ENCODE assay signal across 12 cellular contexts in genomic region chr12:6771091-6771495, GRCh38. TPM values are rescaled to one million over a fixed set of nuclear protein-coding genes. Genes with fewer than 3 reads are reported as not detected.
A peak's percentile ranks its signal among the peaks of the same experiment; 100 is the strongest.
DNase-seq lines count a peak whose midpoint lies in the region; ATAC-seq, FAIRE-seq and TF ChIP-seq lines count a peak whose summit lies in the region.
"Had no signal": no experiment of that assay in that cellular context is flagged by ENCODE, and none has a peak within 500 bp of the region (broad histone marks: within the 10 kb centered on the region; RNA-seq: fewer than 3 reads in every experiment).

No MANE protein-coding gene starts in this region.

- TF ChIP-seq EP300 in upper lobe of left lung (IDR thresholded peaks at IDR 0.05) = no peak

- H3K9ac ChIP-seq in iPS-20b (ENCODE audit: low read depth, low read length) = 0 out of 2 replicates have a peak overlapping the region, but pooled peaks have one; percentile 32

- peak overlapping the region; percentile 89 for H3K4me3 Mint-ChIP-seq in activated CD8-positive, alpha-beta T cell treated with anti-CD3 and anti-CD28 coated beads for 36 hours

- FAIRE-seq in small intestine (lab: Jason Lieb, UNC) = no peak
- FAIRE-seq: colon had no signal

- no peak for TF ChIP-seq POLR2A in upper lobe of left lung (IDR thresholded peaks at IDR 0.05)

- H3K9me3 Mint-ChIP-seq in activated naive CD4-positive, alpha-beta T cell treated with anti-CD3 and anti-CD28 coated beads, Interleukin-2, amount 50 U/mL, for 72 hours = no peaks in the 10 kb centered on the region
- H3K9me3 Mint-ChIP-seq in activated CD8-positive, alpha-beta T cell treated with anti-CD3 and anti-CD28 coated beads for 36 hours = no peaks in the 10 kb centered on the region

- H3K4me1 Mint-ChIP-seq in activated CD8-positive, alpha-beta T cell treated with anti-CD3 and anti-CD28 coated beads for 36 hours (ENCODE audit: low read depth) = peaks cover 52% of the 10 kb centered on the region

- H3K4me3 ChIP-seq in iPS-20b (ENCODE audit: low read length) (no peak overlapping the region), upper lobe of left lung (no peak overlapping the region), small intestine (ENCODE audit: low read depth in 1 of 2, low read length in 2 of 2) (no peak overlapping the region)

- H3K27me3 Mint-ChIP-seq in activated CD8-positive, alpha-beta T cell treated with anti-CD3 and anti-CD28 coated beads for 36 hours = peaks cover 7% of the 10 kb centered on the region

- DNase-seq in activated naive CD4-positive, alpha-beta T cell treated with anti-CD3 and anti-CD28 coated beads, Interleukin-2, amount 50 U/mL, for 72 hours (ENCODE audit: low spot score in 2 of 2) = no peak
- no peak for DNase-seq in activated naive CD4-positive, alpha-beta T cell (lab: John Stamatoyannopoulos, UW)
- no peak for DNase-seq in activated CD8-positive, alpha-beta T cell treated with anti-CD3 and anti-CD28 coated beads for 36 hours
- DNase-seq in upper lobe of left lung (peak in 1 of 2 donors; percentile 58), RKO (ENCODE audit: low spot score) (no peak), small intestine (no peak)
- DNase-seq: NCI-H1105 treated with DMSO at 0.1 percent for 48 hours had no signal

- CTCF ChIA-PET in activated CD8-positive, alpha-beta T cell treated with anti-CD3 and anti-CD28 coated beads for 36 hours (lab: Charles Lee) = interaction anchor here (0.7 to 6.2 kb wide), 9 partner anchors 9 to 55 kb away, joined by 3 to 89 read pairs (median 3); partner anchors contain the start of genes COPS7A and MLF2

- no peaks in the 10 kb centered on the region for H3K9me3 ChIP-seq in iPS-20b (ENCODE audit: insufficient read depth, low read depth, low read length)
- no peaks in the 10 kb centered on the region for H3K9me3 ChIP-seq in upper lobe of left lung
- no peaks in the 10 kb centered on the region for H3K9me3 ChIP-seq in small intestine (ENCODE audit: control insufficient read depth, low read depth)
- H3K9me3 ChIP-seq: neutrophil had no signal

- peak overlapping the region; percentile 75 to 92 for H3K27ac Mint-ChIP-seq in activated naive CD4-positive, alpha-beta T cell treated with anti-CD3 and anti-CD28 coated beads, Interleukin-2, amount 50 U/mL, for 72 hours
- peak overlapping the region; percentile 87 for H3K27ac Mint-ChIP-seq in activated CD8-positive, alpha-beta T cell treated with anti-CD3 and anti-CD28 coated beads for 36 hours

- H3K36me3 Mint-ChIP-seq in activated naive CD4-positive, alpha-beta T cell treated with anti-CD3 and anti-CD28 coated beads, Interleukin-2, amount 50 U/mL, for 72 hours = peaks cover 28 to 51% of the 10 kb centered on the region in 2 donors
- H3K36me3 Mint-ChIP-seq in activated CD8-positive, alpha-beta T cell treated with anti-CD3 and anti-CD28 coated beads for 36 hours (ENCODE audit: low read depth) = peaks cover 55% of the 10 kb centered on the region

- WGBS in upper lobe of left lung, 2 donors = 74 to 100% methylated on average over 2 to 4 of the region's 4 CpGs
- WGBS in small intestine, 3 donors = 86 to 95% (median 94%) methylated on average over 4 of the region's 4 CpGs

- H3K27me3 ChIP-seq in iPS-20b (ENCODE audit: insufficient read depth, low read length) = peaks cover 41% of the 10 kb centered on the region
- H3K27me3 ChIP-seq in upper lobe of left lung = peaks cover 0 to 2% (median 0%) of the 10 kb centered on the region in 4 donors
- peaks cover 0 to 3% of the 10 kb centered on the region in 2 donors for H3K27me3 ChIP-seq in small intestine (ENCODE audit: control insufficient read depth in 2 of 2, insufficient read depth in 2 of 2, low read length in 2 of 2)

- H3K27ac ChIP-seq in iPS-20b (ENCODE audit: low read length) (no peak overlapping the region), upper lobe of left lung (peak overlapping the region in 3 of 4 donors; percentile 56 to 73 (median 72)), small intestine (ENCODE audit: low read depth in 1 of 2, low read length in 1 of 2) (peak overlapping the region in 1 of 2 donors; percentile 7)
- H3K27ac ChIP-seq: neutrophil had no signal

- no peak for TF ChIP-seq CTCF in activated CD8-positive, alpha-beta T cell treated with anti-CD3 and anti-CD28 coated beads for 36 hours (IDR thresholded peaks at IDR 0.05)
- no peak for TF ChIP-seq CTCF in upper lobe of left lung (IDR thresholded peaks at IDR 0.05)

- H3K36me3 ChIP-seq in iPS-20b (ENCODE audit: insufficient read depth, low read depth, low read length) = peaks cover 26% of the 10 kb centered on the region
- peaks cover 0 to 21% (median 19%) of the 10 kb centered on the region in 4 donors for H3K36me3 ChIP-seq in upper lobe of left lung
- peaks cover 0 to 2% of the 10 kb centered on the region in 2 donors for H3K36me3 ChIP-seq in small intestine (ENCODE audit: control insufficient read depth in 2 of 2, insufficient read depth in 2 of 2, low read length in 2 of 2)
- H3K36me3 ChIP-seq: neutrophil had no signal

- POLR2A ChIA-PET in activated CD8-positive, alpha-beta T cell treated with anti-CD3 and anti-CD28 coated beads for 36 hours (lab: Charles Lee) = interaction anchor here (1.0 to 2.2 kb wide), 5 partner anchors 9 to 173 kb away, joined by 3 to 11 read pairs (median 5); partner anchors contain the start of genes C12orf57, MLF2 and RNU7-1

- intact Hi-C loops in activated CD8-positive, alpha-beta T cell treated with anti-CD3 and anti-CD28 coated beads for 36 hours (cut with micrococcal nuclease) = no loop called here

- H3K4me1 ChIP-seq in iPS-20b (ENCODE audit: insufficient read depth, low read length) = peaks cover 19% of the 10 kb centered on the region; the same call in 1 of the 2 replicates
- peaks cover 41 to 61% (median 47%) of the 10 kb centered on the region in 4 donors for H3K4me1 ChIP-seq in upper lobe of left lung
- peaks cover 0 to 5% of the 10 kb centered on the region in 2 donors for H3K4me1 ChIP-seq in small intestine (ENCODE audit: control insufficient read depth in 2 of 2, insufficient read depth in 1 of 2, low read depth in 1 of 2, low read length in 1 of 2)

- ATAC-seq in activated naive CD4-positive, alpha-beta T cell treated with anti-CD3 and anti-CD28 coated beads, Interleukin-2, amount 50 U/mL, for 72 hours = peak; percentile 8 to 16
- no peak for ATAC-seq in activated CD8-positive, alpha-beta T cell treated with anti-CD3 and anti-CD28 coated beads for 36 hours
- ATAC-seq in upper lobe of left lung (ENCODE audit: low FRiP score in 2 of 2) (peak in 1 of 2 donors; percentile 31), HG03469 (IDR thresholded peaks at IDR 0.05; ENCODE audit: unreplicated experiment) (no peak)
- ATAC-seq: Panc1 had no signal

RNA-seq across cellular contexts. Expression of gene LAG3, which starts 1.2 kb away (rescaled TPM):
- total RNA-seq in activated naive CD4-positive, alpha-beta T cell treated with anti-CD3 and anti-CD28 coated beads, Interleukin-2, amount 50 U/mL, for 72 hours = 100 to 1,000 TPM in 1 of 2 donors, 10 to 100 TPM in 1; 71.3 to 117 TPM
- 100 to 1,000 TPM; 264 to 268 TPM for total RNA-seq in activated CD8-positive, alpha-beta T cell treated with anti-CD3 and anti-CD28 coated beads for 36 hours
- total RNA-seq in upper lobe of left lung = 1 to 10 TPM in 4 of 6 donors, under 1 TPM in 2; 0.46 to 2.6 (median 1.5) TPM
- 1 to 10 TPM in 1 of 3 donors, under 1 TPM in 2; 0.67 to 5.9 (median 0.76) TPM for polyA plus RNA-seq in small intestine

RNA-seq across cellular contexts. Expression of gene PTMS, which starts 4.9 kb away (rescaled TPM):
- total RNA-seq in activated naive CD4-positive, alpha-beta T cell treated with anti-CD3 and anti-CD28 coated beads, Interleukin-2, amount 50 U/mL, for 72 hours = 100 to 1,000 TPM in 1 of 2 donors, 10 to 100 TPM in 1; 76.0 to 163 TPM
- total RNA-seq in activated CD8-positive, alpha-beta T cell treated with anti-CD3 and anti-CD28 coated beads for 36 hours = 10 to 100 TPM; 78.6 TPM
- total RNA-seq in upper lobe of left lung = 100 to 1,000 TPM; 142 to 463 (median 224) TPM
- 100 to 1,000 TPM in 1 of 3 donors, 10 to 100 TPM in 2; 34.0 to 204 (median 85.9) TPM for polyA plus RNA-seq in small intestine

RNA-seq across cellular contexts. Expression of gene MLF2, which starts 18.2 kb away (rescaled TPM):
- total RNA-seq in activated naive CD4-positive, alpha-beta T cell treated with anti-CD3 and anti-CD28 coated beads, Interleukin-2, amount 50 U/mL, for 72 hours = 100 to 1,000 TPM; 149 to 275 TPM
- 100 to 1,000 TPM; 149 to 151 TPM for total RNA-seq in activated CD8-positive, alpha-beta T cell treated with anti-CD3 and anti-CD28 coated beads for 36 hours
- total RNA-seq in upper lobe of left lung = 100 to 1,000 TPM; 136 to 221 (median 144) TPM
- polyA plus RNA-seq in small intestine = 100 to 1,000 TPM; 163 to 233 (median 204) TPM

RNA-seq across cellular contexts. Expression of gene CD4, which starts 18.2 kb away (rescaled TPM):
- total RNA-seq in activated naive CD4-positive, alpha-beta T cell treated with anti-CD3 and anti-CD28 coated beads, Interleukin-2, amount 50 U/mL, for 72 hours = 100 to 1,000 TPM; 165 to 244 TPM
- total RNA-seq in activated CD8-positive, alpha-beta T cell treated with anti-CD3 and anti-CD28 coated beads for 36 hours = 10 to 100 TPM; 11.1 to 14.1 TPM
- 10 to 100 TPM; 10.5 to 86.6 (median 35.6) TPM for total RNA-seq in upper lobe of left lung
- polyA plus RNA-seq in small intestine = 1 to 10 TPM in 2 of 3 donors, under 1 TPM in 1; 0.89 to 7.8 (median 5.1) TPM

RNA-seq across cellular contexts. Expression of gene COPS7A, which starts 47.2 kb away (rescaled TPM):
- total RNA-seq in activated naive CD4-positive, alpha-beta T cell treated with anti-CD3 and anti-CD28 coated beads, Interleukin-2, amount 50 U/mL, for 72 hours = 10 to 100 TPM; 34.2 to 42.9 TPM
- 10 to 100 TPM; 35.9 to 38.8 TPM for total RNA-seq in activated CD8-positive, alpha-beta T cell treated with anti-CD3 and anti-CD28 coated beads for 36 hours
- total RNA-seq in upper lobe of left lung = 10 to 100 TPM; 36.9 to 70.2 (median 63.0) TPM
- 10 to 100 TPM; 30.5 to 49.3 (median 31.8) TPM for polyA plus RNA-seq in small intestine

Comparison
In these comparisons a context has a peak if more than half of its experiments do, and no peak if none do; other contexts are left out.
1. ATAC-seq: peak in activated naive CD4-positive, alpha-beta T cell treated with anti-CD3 and anti-CD28 coated beads, Interleukin-2, amount 50 U/mL, for 72 hours (2 of 2); none in activated CD8-positive, alpha-beta T cell treated with anti-CD3 and anti-CD28 coated beads for 36 hours (single experiment) and HG03469 (single experiment).
2. RNA of gene LAG3, which starts 1.2 kb away (total RNA-seq): 264 to 268 TPM in activated CD8-positive, alpha-beta T cell treated with anti-CD3 and anti-CD28 coated beads for 36 hours and 71.3 to 117 TPM in activated naive CD4-positive, alpha-beta T cell treated with anti-CD3 and anti-CD28 coated beads, Interleukin-2, amount 50 U/mL, for 72 hours; 0.46 to 2.6 TPM in upper lobe of left lung; every median in the first group is over 10 times any median in the second.